Comparison of ENCODE assay signal across 10 cellular contexts in the genomic region with DNA sequence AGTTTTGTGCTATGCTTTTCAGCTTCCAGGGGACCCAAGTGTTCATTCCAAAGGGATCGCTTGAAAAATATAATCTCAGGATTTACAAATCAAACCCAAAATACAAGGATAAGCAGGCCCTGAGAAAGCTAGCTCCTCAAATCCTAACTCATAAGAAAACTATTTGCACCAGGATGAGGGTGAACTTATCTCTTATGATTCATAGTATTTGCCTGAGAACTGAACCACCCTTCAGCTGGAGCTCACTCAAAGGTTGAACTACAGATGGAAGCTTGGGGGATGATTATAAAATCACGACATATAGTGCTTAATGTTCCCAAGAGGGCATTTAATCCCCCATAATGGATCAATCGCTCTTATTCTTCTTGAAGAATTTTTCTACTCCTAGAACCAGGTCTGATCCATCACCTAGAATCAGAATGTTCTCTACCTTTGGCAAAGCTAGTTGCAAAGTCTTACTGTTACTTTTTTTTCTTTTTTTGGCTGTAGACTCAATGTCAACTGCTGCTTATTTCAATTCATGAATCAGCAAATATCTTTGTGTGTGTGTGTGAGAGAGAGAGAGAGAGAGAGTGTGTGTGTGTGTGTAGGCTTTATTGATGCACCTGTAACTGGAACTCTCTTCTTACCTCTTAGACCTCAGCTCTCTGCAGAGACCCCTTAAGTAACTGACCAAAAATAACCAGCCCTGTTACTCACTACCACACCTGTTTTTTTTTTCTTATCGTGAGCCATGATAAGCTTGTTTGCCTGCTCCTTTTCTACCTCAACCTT. TPM values are rescaled to one million over a fixed set of nuclear protein-coding genes. Genes with fewer than 3 reads are reported as not detected.
DNase-seq lines count a peak whose midpoint lies in the region; ATAC-seq and TF ChIP-seq lines count a peak whose summit lies in the region.
"Had no signal": no experiment of that assay in that cellular context is flagged by ENCODE, and none has a peak within 500 bp of the region (broad histone marks: within the 10 kb centered on the region; RNA-seq: fewer than 3 reads in every experiment).

No MANE protein-coding gene starts in this region.

- BruUV-seq in PC-3 (replicated peaks; lab: Mats Ljungman, UMichigan), result no TSS peak

- peak overlapping the region; percentile 73 for H2BK12ac ChIP-seq in trophoblast cell (ENCODE audit: low read length)

- ATAC-seq in PC-3 (peak; percentile 72), psoas muscle (no peak), GM19452 (IDR thresholded peaks at IDR 0.05; ENCODE audit: unreplicated experiment) (no peak), GM21529 (IDR thresholded peaks at IDR 0.05; ENCODE audit: unreplicated experiment) (no peak)

- H3K9ac ChIP-seq in PC-3 (ENCODE audit: low read length) (peak overlapping the region; percentile 48), trophoblast cell (ENCODE audit: low read length) (no peak overlapping the region)

- peak overlapping the region; percentile 85 for H3K27ac ChIP-seq in PC-3 (ENCODE audit: low read length)
- H3K27ac ChIP-seq in trophoblast cell (ENCODE audit: low read depth, low read length), result no peak overlapping the region
- no peak overlapping the region for H3K27ac ChIP-seq in psoas muscle

- intact Hi-C loops in PC-3 (cut with micrococcal nuclease) (no loop called here), psoas muscle (cut with DNase I) (no loop called here)

- no peak overlapping the region for H4K12ac ChIP-seq in trophoblast cell (ENCODE audit: low read depth, low read length)

- no peak overlapping the region for H4K8ac ChIP-seq in trophoblast cell (ENCODE audit: low read depth, low read length)

- no peaks in the 10 kb centered on the region for H3K27me3 ChIP-seq in PC-3 (ENCODE audit: low read length)
- H3K27me3 ChIP-seq in trophoblast cell (ENCODE audit: insufficient read depth, low read length), result no peaks in the 10 kb centered on the region
- H3K27me3 ChIP-seq in psoas muscle (ENCODE audit: insufficient read depth in 3 of 3, low read length in 2 of 3), result no peaks in the 10 kb centered on the region

- H4K20me1 ChIP-seq in PC-3 (ENCODE audit: low read length), result no peaks in the 10 kb centered on the region

- peaks cover 3% of the 10 kb centered on the region for H3F3A ChIP-seq in PC-3 (ENCODE audit: low read length, unreplicated experiment)

- DNase-seq in Daoy (ENCODE audit: low read depth) (peak; percentile 80), PC-3 (peak; percentile 68), dedifferentiated amniotic fluid mesenchymal stem cell (ENCODE audit: extremely low spot score) (peak; percentile 74), trophoblast cell (peak; percentile 37 to 71), psoas muscle (no peak), UCSD-AML1 (lab: John Stamatoyannopoulos, UW; ENCODE audit: unreplicated experiment) (no peak)
- DNase-seq: glutamatergic neuron, H7 had no signal

- H3K4me1 ChIP-seq in PC-3 (ENCODE audit: insufficient read depth, low read length), result peaks cover 21% of the 10 kb centered on the region
- H3K4me1 ChIP-seq in trophoblast cell (ENCODE audit: control insufficient read depth in 1 of 2, insufficient read depth in 2 of 2, low read length in 2 of 2), result peaks cover 16 to 19% of the 10 kb centered on the region in 2 experiments
- no peaks in the 10 kb centered on the region for H3K4me1 ChIP-seq in psoas muscle

- CTCF ChIA-PET in PC-3 (lab: Charles Lee), result no interaction called here

- no peak overlapping the region for H3K23ac ChIP-seq in trophoblast cell (ENCODE audit: low read length)

- H3K4me3 ChIP-seq in PC-3 (ENCODE audit: low read length), result no peak overlapping the region
- H3K4me3 ChIP-seq in trophoblast cell (ENCODE audit: low read depth, low read length), result no peak overlapping the region
- no peak overlapping the region for H3K4me3 ChIP-seq in psoas muscle

- H3K4ac ChIP-seq in trophoblast cell (ENCODE audit: low read depth, low read length), result no peak overlapping the region

- no peak overlapping the region for H2AK5ac ChIP-seq in trophoblast cell (ENCODE audit: low read length)

- WGBS in trophoblast cell (ENCODE audit: extremely low coverage, insufficient coverage, insufficient read length), result no CpG with 5 or more reads among the region's 4 CpGs
- 84 to 92% (median 86%) methylated on average over 4 of the region's 4 CpGs for WGBS in psoas muscle, 3 donors

- TF ChIP-seq CTCF in PC-3 (conservative IDR thresholded peaks at IDR 0.05; ENCODE audit: low read depth, low read length) (no peak), psoas muscle (IDR thresholded peaks at IDR 0.05) (no peak)

- no peaks in the 10 kb centered on the region for H3K36me3 ChIP-seq in PC-3 (ENCODE audit: low read depth, low read length)
- H3K36me3 ChIP-seq in trophoblast cell (ENCODE audit: control insufficient read depth in 1 of 2, insufficient read depth in 2 of 2, low read length in 2 of 2), result no peaks in the 10 kb centered on the region
- H3K36me3 ChIP-seq in psoas muscle (ENCODE audit: insufficient read depth in 1 of 2, low read depth in 1 of 2), result no peaks in the 10 kb centered on the region

- POLR2A ChIA-PET in PC-3 (lab: Charles Lee; ENCODE audit: unreplicated experiment), result no interaction called here

- peaks cover 22% of the 10 kb centered on the region for H3K79me1 ChIP-seq in trophoblast cell (ENCODE audit: low read length)

- no peaks in the 10 kb centered on the region for H3K9me2 ChIP-seq in PC-3 (replicated peaks; ENCODE audit: low read length)

- H3K4me2 ChIP-seq in PC-3 (ENCODE audit: low read length) (peak overlapping the region; percentile 42), trophoblast cell (ENCODE audit: low read length) (no peak overlapping the region)

- H2BK5ac ChIP-seq in trophoblast cell (ENCODE audit: low read depth, low read length, poor library complexity), result no peak overlapping the region

- no peak overlapping the region for H3K14ac ChIP-seq in trophoblast cell (ENCODE audit: low read length)

- peak overlapping the region; percentile 4 for H2BK120ac ChIP-seq in trophoblast cell (ENCODE audit: insufficient read depth, low read length, poor library complexity)

- H4K91ac ChIP-seq in trophoblast cell (ENCODE audit: low read depth, low read length), result no peak overlapping the region

- H2AFZ ChIP-seq in PC-3 (ENCODE audit: low read length) (no peak overlapping the region), trophoblast cell (ENCODE audit: insufficient read depth, low read length, poor library complexity) (no peak overlapping the region)

- H3K18ac ChIP-seq in trophoblast cell (ENCODE audit: low read length), result no peak overlapping the region

- H3K79me2 ChIP-seq in PC-3 (ENCODE audit: low read length) (no peaks in the 10 kb centered on the region), trophoblast cell (ENCODE audit: control insufficient read depth, insufficient read depth, low read length, poor library complexity) (peaks cover 2% of the 10 kb centered on the region)

- no peaks in the 10 kb centered on the region for H3K9me3 ChIP-seq in PC-3 (ENCODE audit: low read length)
- no peaks in the 10 kb centered on the region for H3K9me3 ChIP-seq in trophoblast cell (ENCODE audit: insufficient read depth, low read depth, low read length)
- H3K9me3 ChIP-seq in psoas muscle, result no peaks in the 10 kb centered on the region

RNA-seq across cellular contexts. Expression of gene ARL4C, which starts 44.8 kb away (rescaled TPM):
- 40.4 and 42.6 TPM in 2 replicates for total RNA-seq in Daoy (2014; rRNA removed; shearing (Covaris generic))
- total RNA-seq in PC-3 (2014; rRNA removed) (19.9 and 21.7 TPM in 2 replicates), psoas muscle (1 to 10 TPM; 1.1 to 1.6 (median 1.1) TPM)
- polyA plus RNA-seq in trophoblast cell (2013), result 28.8 TPM in 2 replicates
- polyA plus RNA-seq in psoas muscle, result under 1 TPM; 0.34 to 0.62 (median 0.46) TPM

Comparison
In these comparisons a context has a peak if more than half of its experiments do, and no peak if none do; other contexts are left out.
1. DNase-seq: peak in Daoy (single experiment), PC-3 (single experiment), dedifferentiated amniotic fluid mesenchymal stem cell (single experiment) and trophoblast cell (2 of 2); none in psoas muscle (0 of 2) and UCSD-AML1 (single experiment).